9 cellular contexts compared by ENCODE assay signal in genomic region chr1:203368624-203369451, GRCh38. TPM values are rescaled to one million over a fixed set of nuclear protein-coding genes. Genes with fewer than 3 reads are reported as not detected.
DNase-seq lines count a peak whose midpoint lies in the region; ATAC-seq and TF ChIP-seq lines count a peak whose summit lies in the region.
"Had no signal": no experiment of that assay in that cellular context is flagged by ENCODE, and none has a peak within 500 bp of the region (broad histone marks: within the 10 kb centered on the region; RNA-seq: fewer than 3 reads in every experiment).

No MANE protein-coding gene starts in this region.

- peaks cover 5 to 37% (median 27%) of the 10 kb centered on the region in 5 donors for H3K4me1 ChIP-seq in subcutaneous abdominal adipose tissue (ENCODE audit: control insufficient read depth in 5 of 5, insufficient read depth in 5 of 5, low read length in 5 of 5)

- no peaks in the 10 kb centered on the region for H3K9me3 ChIP-seq in subcutaneous abdominal adipose tissue (ENCODE audit: control insufficient read depth in 5 of 5, low read length in 5 of 5)

- peak; percentile 91 for ATAC-seq in left ventricle myocardium superior
- ATAC-seq in HG02678 (IDR thresholded peaks at IDR 0.05; ENCODE audit: unreplicated experiment) = no peak
- no peak for ATAC-seq in GM21737 (IDR thresholded peaks at IDR 0.05; ENCODE audit: unreplicated experiment)
- no peak for ATAC-seq in GM18868 (IDR thresholded peaks at IDR 0.05; ENCODE audit: unreplicated experiment)

- DNase-seq in HCEC 1CT (peak; percentile 85), left ventricle myocardium superior (peak; percentile 60), NCI-H2029 treated with DMSO at 0.1 percent for 48 hours (lab: John Stamatoyannopoulos, UW) (no peak)

- H3K36me3 ChIP-seq in subcutaneous abdominal adipose tissue (ENCODE audit: control insufficient read depth in 5 of 5, insufficient read depth in 5 of 5, low read length in 5 of 5) = no peaks in the 10 kb centered on the region

- TF ChIP-seq CTCF in WI38 (IDR thresholded peaks at IDR 0.05; ENCODE audit: low read depth, low read length) = peak; percentile 17; the same call in 1 of the 2 replicates

- no peaks in the 10 kb centered on the region for H3K27me3 ChIP-seq in subcutaneous abdominal adipose tissue (ENCODE audit: control insufficient read depth in 5 of 5, insufficient read depth in 4 of 5, low read length in 5 of 5)

- intact Hi-C loops in left ventricle myocardium superior (cut with micrococcal nuclease) = no loop called here

- H3K9ac ChIP-seq in subcutaneous abdominal adipose tissue (ENCODE audit: low read length in 5 of 5) = peak overlapping the region in 1 of 5 donors; percentile 38

- no peak overlapping the region for H3K4me3 ChIP-seq in WI38 (ENCODE audit: low read depth, low read length)
- H3K4me3 ChIP-seq in subcutaneous abdominal adipose tissue (ENCODE audit: low read depth in 1 of 5, low read length in 5 of 5) = no peak overlapping the region

- H3K27ac ChIP-seq in subcutaneous abdominal adipose tissue (ENCODE audit: low read depth, low read length) = peak overlapping the region; percentile 43

RNA-seq across cellular contexts. Expression of gene FMOD, which starts 17.9 kb away (rescaled TPM):
- total RNA-seq in left ventricle myocardium superior = 9.6 TPM
- total RNA-seq: T-helper 2 cell treated with Interferon-gamma antibody and Interleukin-4, amounts not matched to agents 100 ng/mL and 5 ng/mL, for 36 hours had no signal
